17 cellular contexts compared by ENCODE assay signal in the genomic region with DNA sequence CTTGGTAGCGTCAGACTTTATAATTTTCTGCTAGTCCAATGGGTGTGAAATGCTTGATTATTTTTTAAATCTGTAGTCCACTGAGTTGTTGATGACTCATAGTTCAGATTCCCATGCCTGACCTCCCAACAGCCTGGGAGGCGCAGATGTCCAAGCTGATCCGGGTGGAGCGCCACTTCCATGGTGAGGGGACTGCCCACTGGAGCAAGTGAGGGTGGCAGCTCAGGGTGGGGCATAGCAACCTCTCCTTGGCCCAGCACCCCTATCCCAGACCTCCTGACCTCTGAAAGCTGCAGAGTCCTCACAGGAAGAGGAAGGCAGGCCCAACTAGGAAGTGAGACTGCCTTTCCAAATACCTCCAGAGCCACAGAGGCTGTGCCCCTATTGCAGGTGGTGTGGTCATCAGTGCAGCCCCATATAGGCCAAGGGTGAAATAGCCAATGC. TPM values are rescaled to one million over a fixed set of nuclear protein-coding genes. Genes with fewer than 3 reads are reported as not detected.
DNase-seq lines count a peak whose midpoint lies in the region; ATAC-seq, FAIRE-seq and TF ChIP-seq lines count a peak whose summit lies in the region.
"Had no signal": no experiment of that assay in that cellular context is flagged by ENCODE, and none has a peak within 500 bp of the region (broad histone marks: within the 10 kb centered on the region; RNA-seq: fewer than 3 reads in every experiment).

No MANE protein-coding gene starts in this region.

- DNase-seq in activated naive CD4-positive, alpha-beta T cell treated with anti-CD3 and anti-CD28 coated beads, Interleukin-2, amount 50 U/mL, for 72 hours (ENCODE audit: low spot score in 2 of 2): no peak
- DNase-seq in PC-9 (peak; percentile 90 to 96), kidney (peak; percentile 83), tibial nerve (ENCODE audit: low spot score in 2 of 2) (no peak), posterior vena cava (ENCODE audit: low spot score) (no peak), MCF 10A (ENCODE audit: unreplicated experiment) (no peak)
- DNase-seq: activated gamma-delta T cell treated with Interleukin-2 at 50 U/mL for 16 hours, natural killer cell, NCI-H1694 treated with DMSO at 0.1 percent for 48 hours, NCI-H524 treated with DMSO at 0.1 percent for 48 hours had no signal

- H2AFZ ChIP-seq in PC-9: 0 out of 2 replicates have a peak overlapping the region, but pooled peaks have one; percentile 20

- H3K36me3 ChIP-seq in PC-9 (ENCODE audit: low read depth): peaks cover 10% of the 10 kb centered on the region
- peaks cover 3 to 5% of the 10 kb centered on the region in 2 donors for H3K36me3 ChIP-seq in kidney (ENCODE audit: control insufficient read depth in 1 of 2, insufficient read depth in 2 of 2, low read length in 2 of 2)
- no peaks in the 10 kb centered on the region for H3K36me3 ChIP-seq in tibial nerve

- no TSS peak for BruUV-seq in PC-9 (replicated peaks; lab: Mats Ljungman, UMichigan)
- BruUV-seq in MCF 10A (replicated peaks; lab: Mats Ljungman, UMichigan): no TSS peak

- H3K36me3 Mint-ChIP-seq in activated naive CD4-positive, alpha-beta T cell treated with anti-CD3 and anti-CD28 coated beads, Interleukin-2, amount 50 U/mL, for 24 hours: no peaks in the 10 kb centered on the region
- H3K36me3 Mint-ChIP-seq in activated naive CD4-positive, alpha-beta T cell treated with anti-CD3 and anti-CD28 coated beads, Interleukin-2, amount 50 U/mL, for 72 hours: peaks cover 6 to 7% of the 10 kb centered on the region in 2 donors
- no peaks in the 10 kb centered on the region for H3K36me3 Mint-ChIP-seq in MCF 10A (ENCODE audit: insufficient read depth, unreplicated experiment)
- H3K36me3 Mint-ChIP-seq: natural killer cell had no signal

- H3K27me3 Mint-ChIP-seq in activated naive CD4-positive, alpha-beta T cell treated with anti-CD3 and anti-CD28 coated beads, Interleukin-2, amount 50 U/mL, for 24 hours: no peaks in the 10 kb centered on the region
- peaks cover 22% of the 10 kb centered on the region for H3K27me3 Mint-ChIP-seq in MCF 10A (ENCODE audit: insufficient read depth, unreplicated experiment)

- H3K9ac ChIP-seq in kidney (ENCODE audit: low read length in 2 of 2): peak overlapping the region; percentile 56 to 59
- H3K9ac ChIP-seq: KMS-11 had no signal

- peaks cover 88% of the 10 kb centered on the region for H3K79me2 ChIP-seq in PC-9 (ENCODE audit: low read depth)

- peaks cover 74% of the 10 kb centered on the region for H3K4me1 Mint-ChIP-seq in activated naive CD4-positive, alpha-beta T cell treated with anti-CD3 and anti-CD28 coated beads, Interleukin-2, amount 50 U/mL, for 24 hours
- H3K4me1 Mint-ChIP-seq in MCF 10A (ENCODE audit: insufficient read depth, unreplicated experiment): no peaks in the 10 kb centered on the region
- H3K4me1 Mint-ChIP-seq: natural killer cell had no signal

- no peak for ATAC-seq in activated naive CD4-positive, alpha-beta T cell treated with anti-CD3 and anti-CD28 coated beads, Interleukin-2, amount 50 U/mL, for 72 hours
- no peak for ATAC-seq in GM21619 (IDR thresholded peaks at IDR 0.05; ENCODE audit: unreplicated experiment)
- ATAC-seq: natural killer cell had no signal

- FAIRE-seq in kidney (lab: Jason Lieb, UNC): no peak

- H3K9me3 ChIP-seq in PC-9 (ENCODE audit: insufficient read depth, low read depth) (no peaks in the 10 kb centered on the region), kidney (ENCODE audit: control insufficient read depth in 1 of 2, low read length in 2 of 2) (no peaks in the 10 kb centered on the region), tibial nerve (no peaks in the 10 kb centered on the region)

- peak overlapping the region; percentile 99 for H3K27ac ChIP-seq in PC-9
- H3K27ac ChIP-seq in kidney (ENCODE audit: low read depth in 2 of 2, low read length in 2 of 2): peak overlapping the region; percentile 73
- peak overlapping the region; percentile 47 to 93 (median 72) for H3K27ac ChIP-seq in tibial nerve
- H3K27ac ChIP-seq: HL-60, KMS-11, VCaP had no signal

- TF ChIP-seq POLR2A in tibial nerve (IDR thresholded peaks at IDR 0.05): no peak

- H3K27me3 ChIP-seq in PC-9 (ENCODE audit: insufficient read depth, low read depth) (no peaks in the 10 kb centered on the region), tibial nerve (peaks cover 0 to 33% of the 10 kb centered on the region in 2 donors)

- WGBS in tibial nerve, 2 donors: 51 to 68% methylated on average over 4 of the region's 4 CpGs

- peak overlapping the region; percentile 85 for H3K4me2 ChIP-seq in PC-9
- H3K4me2 ChIP-seq: KMS-11 had no signal

- peaks cover 87% of the 10 kb centered on the region for H3K4me1 ChIP-seq in PC-9 (replicated peaks; ENCODE audit: insufficient read depth)
- H3K4me1 ChIP-seq in kidney (ENCODE audit: control insufficient read depth in 1 of 2, insufficient read depth in 1 of 2, low read depth in 1 of 2, low read length in 2 of 2): peaks cover 22 to 36% of the 10 kb centered on the region in 2 donors
- H3K4me1 ChIP-seq in tibial nerve: peaks cover 0 to 75% (median 17%) of the 10 kb centered on the region in 4 donors

- TF ChIP-seq EP300 in tibial nerve (IDR thresholded peaks at IDR 0.05): no peak

- H3F3A ChIP-seq in PC-9 (ENCODE audit: insufficient read depth, low read depth): peaks cover 86% of the 10 kb centered on the region

- TF ChIP-seq CTCF in PC-9 (conservative IDR thresholded peaks at IDR 0.05) (no peak), kidney (IDR thresholded peaks at IDR 0.05; ENCODE audit: borderline replicate concordance, extremely low read depth, insufficient read depth) (no peak), tibial nerve (IDR thresholded peaks at IDR 0.05) (no peak), MCF 10A (IDR thresholded peaks at IDR 0.05; ENCODE audit: unreplicated experiment) (no peak)

- H4K20me1 ChIP-seq in PC-9 (ENCODE audit: insufficient read depth): no peaks in the 10 kb centered on the region

- H3K27ac Mint-ChIP-seq in activated naive CD4-positive, alpha-beta T cell treated with anti-CD3 and anti-CD28 coated beads, Interleukin-2, amount 50 U/mL, for 24 hours: peak overlapping the region; percentile 70
- H3K27ac Mint-ChIP-seq in activated naive CD4-positive, alpha-beta T cell treated with anti-CD3 and anti-CD28 coated beads, Interleukin-2, amount 50 U/mL, for 72 hours: no peak overlapping the region
- no peak overlapping the region for H3K27ac Mint-ChIP-seq in MCF 10A (ENCODE audit: low read depth, unreplicated experiment)
- H3K27ac Mint-ChIP-seq: natural killer cell had no signal

- H3K4me3 Mint-ChIP-seq in activated naive CD4-positive, alpha-beta T cell treated with anti-CD3 and anti-CD28 coated beads, Interleukin-2, amount 50 U/mL, for 24 hours: no peak overlapping the region
- H3K4me3 Mint-ChIP-seq in MCF 10A (ENCODE audit: unreplicated experiment): no peak overlapping the region
- H3K4me3 Mint-ChIP-seq: natural killer cell had no signal

- intact Hi-C loops in PC-9 (cut with micrococcal nuclease; ENCODE audit: unreplicated experiment) (loop anchor here (1.0 to 2.0 kb wide), 3 partner anchors 22 to 47 kb away; no protein-coding TSS in a partner anchor), kidney (cut with DNase I) (no loop called here), posterior vena cava (cut with DNase I) (no loop called here), MCF 10A (cut with micrococcal nuclease) (no loop called here)

- CTCF ChIA-PET in PC-9 (lab: Charles Lee) (no interaction called here), MCF 10A (lab: Yijun Ruan, JAX) (interaction anchor here (1.1 to 1.8 kb wide), 2 partner anchors 13 to 49 kb away, joined by 3 to 6 read pairs; no protein-coding TSS in a partner anchor)

- POLR2A ChIA-PET in PC-9 (lab: Charles Lee; ENCODE audit: unreplicated experiment): interaction anchor here (0.6 to 0.9 kb wide), 2 partner anchors 10 to 23 kb away, joined by 4 to 5 read pairs; no protein-coding TSS in a partner anchor
- POLR2A ChIA-PET in MCF 10A (lab: Yijun Ruan, JAX): no interaction called here

- no peaks in the 10 kb centered on the region for H3K9me2 ChIP-seq in PC-9 (ENCODE audit: insufficient read depth)

- H3K9me3 Mint-ChIP-seq in activated naive CD4-positive, alpha-beta T cell treated with anti-CD3 and anti-CD28 coated beads, Interleukin-2, amount 50 U/mL, for 24 hours: no peaks in the 10 kb centered on the region
- H3K9me3 Mint-ChIP-seq in activated naive CD4-positive, alpha-beta T cell treated with anti-CD3 and anti-CD28 coated beads, Interleukin-2, amount 50 U/mL, for 72 hours: no peaks in the 10 kb centered on the region
- H3K9me3 Mint-ChIP-seq in MCF 10A (ENCODE audit: unreplicated experiment): no peaks in the 10 kb centered on the region
- H3K9me3 Mint-ChIP-seq: natural killer cell had no signal

- peak overlapping the region; percentile 49 for H3K4me3 ChIP-seq in PC-9
- H3K4me3 ChIP-seq in kidney (ENCODE audit: low read length in 2 of 2): peak overlapping the region in 1 of 2 donors; percentile 40
- no peak overlapping the region for H3K4me3 ChIP-seq in tibial nerve

RNA-seq across cellular contexts. Expression of gene MAL, which starts 4.4 kb away (rescaled TPM):
- total RNA-seq in activated naive CD4-positive, alpha-beta T cell treated with anti-CD3 and anti-CD28 coated beads, Interleukin-2, amount 50 U/mL, for 72 hours: 10 to 100 TPM; 26.3 to 62.8 TPM
- total RNA-seq in PC-9 (2021) (146 and 171 TPM in 2 replicates), kidney (477 TPM), tibial nerve (100 to 1,000 TPM in 2 of 4 donors, 10 to 100 TPM in 2; 60.0 to 200 (median 121) TPM), posterior vena cava (1 to 10 TPM; 1.0 to 1.6 TPM), MCF 10A (2022) (not detected in 2 replicates)
- polyA plus RNA-seq in kidney (ENCODE audit: insufficient read depth, low read depth, low replicate concordance): 1,006 TPM
- total RNA-seq: liver, OCI-LY7 had no signal

Comparison
In these comparisons a context has a peak if more than half of its experiments do, and no peak if none do; other contexts are left out.
1. DNase-seq: peak in PC-9 (2 of 2) and kidney (single experiment); none in activated naive CD4-positive, alpha-beta T cell treated with anti-CD3 and anti-CD28 coated beads, Interleukin-2, amount 50 U/mL, for 72 hours (0 of 2), tibial nerve (0 of 2), posterior vena cava (single experiment) and MCF 10A (single experiment).
2. RNA of gene MAL, which starts 4.4 kb away (total RNA-seq): 477 TPM in kidney (single experiment), 60.0 to 200 TPM in tibial nerve, 146 to 171 TPM in PC-9 and 26.3 to 62.8 TPM in activated naive CD4-positive, alpha-beta T cell treated with anti-CD3 and anti-CD28 coated beads, Interleukin-2, amount 50 U/mL, for 72 hours; 1.0 to 1.6 TPM in posterior vena cava and not detected in MCF 10A; every median in the first group is over 10 times any median in the second.
3. Peak in every context shown above with its lines, with median percentiles within 50 percentile points of each other: H3K27ac ChIP-seq.